In genomic region chr5:169731221-169731620, GRCh38 we compare ENCODE assay signal across 23 cellular contexts.
DNase-seq lines count a peak whose midpoint lies in the region; ATAC-seq, FAIRE-seq and TF ChIP-seq lines count a peak whose summit lies in the region.
"Had no signal": no experiment of that assay in that cellular context is flagged by ENCODE, and none has a peak within 500 bp of the region (broad histone marks: within the 10 kb centered on the region; RNA-seq: fewer than 3 reads in every experiment).

No MANE protein-coding gene starts in this region.

- H3K4me1 ChIP-seq in HepG2 (ENCODE audit: insufficient read depth, low read length): no peaks in the 10 kb centered on the region
- H3K4me1 ChIP-seq in right lobe of liver: no peaks in the 10 kb centered on the region
- no peaks in the 10 kb centered on the region for H3K4me1 ChIP-seq in CD8-positive, alpha-beta memory T cell (ENCODE audit: insufficient read depth, low read length)
- H3K4me1 ChIP-seq in K562 (replicated peaks in 1 of 2; ENCODE audit: control insufficient read depth in 2 of 2, insufficient read depth in 2 of 2, low read length in 2 of 2): no peaks in the 10 kb centered on the region; a peak in 1 of 5 replicates
- H3K4me1 ChIP-seq: BE2C had no signal

- H2AFZ ChIP-seq in HepG2 (ENCODE audit: low read length) (no peak overlapping the region), K562 (ENCODE audit: low read depth, low read length) (no peak overlapping the region)

- in situ Hi-C loops in HepG2 (cut with HindIII; ENCODE audit: extremely low pct_ligation_motif_present, low pct_unique_long_range_greater_than_20kb): no loop called here
- in situ Hi-C loops in K562 (cut with MboI): no loop called here

- TF ChIP-seq CTCF in HepG2 (CRISPR knock-in tag; IDR thresholded peaks at IDR 0.05) (no peak), right lobe of liver (IDR thresholded peaks at IDR 0.05) (no peak), K562 (IDR thresholded peaks at IDR 0.05 in 2 of 3, conservative IDR thresholded peaks at IDR 0.05 in 1 of 3; ENCODE audit: insufficient read depth in 2 of 3, low read depth in 1 of 3, low read length in 3 of 3) (no peak), osteocyte (IDR thresholded peaks at IDR 0.05) (no peak)

- no peaks in the 10 kb centered on the region for H4K20me1 ChIP-seq in HepG2 (ENCODE audit: insufficient read depth, low read length)
- no peaks in the 10 kb centered on the region for H4K20me1 ChIP-seq in K562 (replicated peaks; ENCODE audit: control insufficient read depth, insufficient read depth, low read length)

- ATAC-seq in HepG2: no peak
- ATAC-seq in right lobe of liver: no peak
- no peak for ATAC-seq in K562
- ATAC-seq in GM18909 (IDR thresholded peaks at IDR 0.05; ENCODE audit: poor library complexity, unreplicated experiment): no peak

- no peaks in the 10 kb centered on the region for H3K27me3 Mint-ChIP-seq in CD8-positive, alpha-beta memory T cell
- H3K27me3 Mint-ChIP-seq in osteocyte (ENCODE audit: unreplicated experiment): no peaks in the 10 kb centered on the region
- H3K27me3 Mint-ChIP-seq: CD4-positive, alpha-beta memory T cell had no signal

- WGBS in HepG2 (ENCODE audit: low lambda C conversion rate): 0% methylated on average over 6 of the region's 6 CpGs
- 62% methylated on average over 6 of the region's 6 CpGs for WGBS in right lobe of liver (ENCODE audit: insufficient coverage, low coverage, low lambda C conversion rate, missing lambda C conversion rate)
- WGBS in K562 (ENCODE audit: insufficient coverage, low coverage, missing lambda C conversion rate): 59% methylated on average over 6 of the region's 6 CpGs

- TF ChIP-seq RAD21 in HepG2 (CRISPR knock-in tag; IDR thresholded peaks at IDR 0.05) (no peak), K562 (CRISPR knock-in tag; conservative IDR thresholded peaks at IDR 0.05 in 1 of 2, IDR thresholded peaks at IDR 0.05 in 1 of 2) (no peak)

- H3K9me3 Mint-ChIP-seq in CD8-positive, alpha-beta memory T cell: no peaks in the 10 kb centered on the region
- no peaks in the 10 kb centered on the region for H3K9me3 Mint-ChIP-seq in osteocyte (ENCODE audit: unreplicated experiment)

- no peak overlapping the region for H3K4me3 ChIP-seq in HepG2 (replicated peaks in 1 of 3; ENCODE audit: insufficient read depth in 1 of 3, low read depth in 2 of 3, low read length in 3 of 3)
- no peak overlapping the region for H3K4me3 ChIP-seq in right lobe of liver
- H3K4me3 ChIP-seq in CD8-positive, alpha-beta memory T cell (ENCODE audit: low read length): no peak overlapping the region
- no peak overlapping the region for H3K4me3 ChIP-seq in K562
- no peak overlapping the region for H3K4me3 ChIP-seq in MG63
- H3K4me3 ChIP-seq: BLaER1 treated with 17β-estradiol and CSF1 and Interleukin-3, amounts not matched to agents 10 nM and 100 nM had no signal

- peaks cover 15 to 87% (median 37%) of the 10 kb centered on the region in 3 donors for H3K36me3 Mint-ChIP-seq in CD8-positive, alpha-beta memory T cell
- no peaks in the 10 kb centered on the region for H3K36me3 Mint-ChIP-seq in osteocyte (ENCODE audit: unreplicated experiment)

- no peaks in the 10 kb centered on the region for H3K79me2 ChIP-seq in HepG2 (ENCODE audit: insufficient read depth, low read length)
- H3K79me2 ChIP-seq in K562 (ENCODE audit: control insufficient read depth, insufficient read depth, low read length): no peaks in the 10 kb centered on the region

- H3K36me3 ChIP-seq in HepG2 (replicated peaks in 1 of 2; ENCODE audit: control insufficient read depth in 1 of 2, insufficient read depth in 2 of 2, low read length in 2 of 2): no peaks in the 10 kb centered on the region
- H3K36me3 ChIP-seq in right lobe of liver: no peaks in the 10 kb centered on the region
- peaks cover 18% of the 10 kb centered on the region for H3K36me3 ChIP-seq in CD8-positive, alpha-beta memory T cell (ENCODE audit: insufficient read depth, low read length)
- no peaks in the 10 kb centered on the region for H3K36me3 ChIP-seq in K562 (ENCODE audit: control insufficient read depth, insufficient read depth, low read length)
- no peaks in the 10 kb centered on the region for H3K36me3 ChIP-seq in MG63
- H3K36me3 ChIP-seq: BE2C had no signal

- TF ChIP-seq EP300 in HepG2 (IDR thresholded peaks at IDR 0.05; ENCODE audit: low read depth in 2 of 2, low read length in 2 of 2) (no peak), HepG2 (CRISPR knock-in tag; IDR thresholded peaks at IDR 0.05; ENCODE audit: borderline replicate concordance) (no peak), K562 (IDR thresholded peaks at IDR 0.05; ENCODE audit: low read length) (no peak)

- TF ChIP-seq POLR2A in HepG2 (IDR thresholded peaks at IDR 0.05; ENCODE audit: insufficient read depth in 1 of 2, low read depth in 2 of 2, low read length in 2 of 2) (no peak), right lobe of liver (IDR thresholded peaks at IDR 0.05) (no peak), K562 (conservative IDR thresholded peaks at IDR 0.05) (no peak)

- DNase-seq in HepG2 (ENCODE audit: low spot score) (no peak), right lobe of liver (no peak), K562 (ENCODE audit: extremely low read depth in 1 of 4, low spot score in 3 of 4) (no peak), MG63 (no peak), osteocyte (ENCODE audit: extremely low spot score, unreplicated experiment) (no peak)
- DNase-seq in CD8-positive, alpha-beta memory T cell: no peak
- DNase-seq: AML-193; BE2C; CD4-positive, alpha-beta memory T cell; DMS 273 treated with DMSO at 0.1 percent for 48 hours; DMS53; DMS79 treated with DMSO at 0.1 percent for 48 hours; GF-D8; GOT3; HCEC 1CT had no signal

- H3K9me3 ChIP-seq in HepG2 (ENCODE audit: low read length) (no peaks in the 10 kb centered on the region), right lobe of liver (no peaks in the 10 kb centered on the region), K562 (replicated peaks; ENCODE audit: control insufficient read depth, insufficient read depth, low read depth, low read length) (no peaks in the 10 kb centered on the region), MG63 (no peaks in the 10 kb centered on the region)
- H3K9me3 ChIP-seq in CD8-positive, alpha-beta memory T cell (ENCODE audit: low read length): no peaks in the 10 kb centered on the region
- H3K9me3 ChIP-seq: BE2C had no signal

- H3K4me3 Mint-ChIP-seq in CD8-positive, alpha-beta memory T cell: no peak overlapping the region
- no peak overlapping the region for H3K4me3 Mint-ChIP-seq in osteocyte (ENCODE audit: unreplicated experiment)
- H3K4me3 Mint-ChIP-seq: CD4-positive, alpha-beta memory T cell had no signal

- CTCF ChIA-PET in HepG2 (lab: Yijun Ruan, JAX; ENCODE audit: low intra/inter-chr PET ratio, low total read pairs): no interaction called here
- CTCF ChIA-PET in CD8-positive, alpha-beta memory T cell (lab: Charles Lee): no interaction called here
- CTCF ChIA-PET in K562 (lab: Yijun Ruan, JAX; ENCODE audit: low intra/inter-chr PET ratio): no interaction called here

- H3K4me2 ChIP-seq in HepG2 (ENCODE audit: low read depth, low read length) (no peak overlapping the region), K562 (ENCODE audit: insufficient read depth, low read length) (no peak overlapping the region)
- H3K4me2 ChIP-seq: BLaER1 treated with 17β-estradiol and CSF1 and Interleukin-3, amounts not matched to agents 10 nM and 100 nM had no signal

- H3K9me1 ChIP-seq in K562 (ENCODE audit: control insufficient read depth, insufficient read depth, low read length): no peaks in the 10 kb centered on the region

- intact Hi-C loops in HepG2 (cut with micrococcal nuclease; ENCODE audit: unreplicated experiment): no loop called here
- intact Hi-C loops in right lobe of liver (cut with DNase I): no loop called here
- intact Hi-C loops in K562 (cut with micrococcal nuclease): no loop called here

- FAIRE-seq in HepG2 (lab: Jason Lieb, UNC) (no peak), K562 (lab: Jason Lieb, UNC) (no peak)
- FAIRE-seq: A204.1, D721Med, GM12891, GM18507, H54 had no signal

- peaks cover 40 to 71% (median 49%) of the 10 kb centered on the region in 3 donors for H3K4me1 Mint-ChIP-seq in CD8-positive, alpha-beta memory T cell
- peaks cover 7% of the 10 kb centered on the region for H3K4me1 Mint-ChIP-seq in osteocyte (ENCODE audit: unreplicated experiment)

- peak overlapping the region in 5 of 8 donors; percentile 4 to 72 (median 33) for H3K27ac Mint-ChIP-seq in CD8-positive, alpha-beta memory T cell
- H3K27ac Mint-ChIP-seq in osteocyte (ENCODE audit: unreplicated experiment): no peak overlapping the region

- BruUV-seq in HepG2 (replicated peaks; lab: Mats Ljungman, UMichigan) (no TSS peak), K562 (replicated peaks; lab: Mats Ljungman, UMichigan) (no TSS peak)

- POLR2A ChIA-PET in HepG2 (lab: Yijun Ruan, JAX): no interaction called here
- POLR2A ChIA-PET in CD8-positive, alpha-beta memory T cell (lab: Charles Lee): no interaction called here
- POLR2A ChIA-PET in K562 (lab: Yijun Ruan, JAX): interaction anchor here (1.1 kb wide), 1 partner anchor 10 kb away, joined by 3 read pairs; no protein-coding TSS in a partner anchor

- H3K27ac ChIP-seq in HepG2 (ENCODE audit: extremely low read length, insufficient read depth, low read length) (no peak overlapping the region), right lobe of liver (no peak overlapping the region), K562 (ENCODE audit: extremely low read depth, low read depth, low read length) (no peak overlapping the region)
- no peak overlapping the region for H3K27ac ChIP-seq in CD8-positive, alpha-beta memory T cell (ENCODE audit: low read depth, low read length)
- H3K27ac ChIP-seq: 22Rv1; BLaER1 treated with 17β-estradiol and CSF1 and Interleukin-3, amounts not matched to agents 10 nM and 100 nM had no signal

- H3K9ac ChIP-seq in HepG2 (ENCODE audit: insufficient read depth, low read depth, low read length): no peak overlapping the region
- H3K9ac ChIP-seq in K562 (ENCODE audit: insufficient read depth in 1 of 2, low read depth in 2 of 2, low read length in 2 of 2): no peak overlapping the region
- H3K9ac ChIP-seq: BLaER1 treated with 17β-estradiol and CSF1 and Interleukin-3, amounts not matched to agents 10 nM and 100 nM had no signal

- H3K27me3 ChIP-seq in HepG2 (ENCODE audit: control insufficient read depth in 1 of 2, insufficient read depth in 2 of 2, low read length in 2 of 2): no peaks in the 10 kb centered on the region
- H3K27me3 ChIP-seq in right lobe of liver: no peaks in the 10 kb centered on the region
- no peaks in the 10 kb centered on the region for H3K27me3 ChIP-seq in CD8-positive, alpha-beta memory T cell (ENCODE audit: insufficient read depth, low read length, poor library complexity, severe bottlenecking)
- no peaks in the 10 kb centered on the region for H3K27me3 ChIP-seq in K562 (ENCODE audit: control insufficient read depth in 2 of 2, insufficient read depth in 2 of 2, low read length in 2 of 2)
- no peaks in the 10 kb centered on the region for H3K27me3 ChIP-seq in MG63
- H3K27me3 ChIP-seq: BE2C; BLaER1 treated with 17β-estradiol and CSF1 and Interleukin-3, amounts not matched to agents 10 nM and 100 nM had no signal

TF ChIP-seq in HepG2, 621 proteins besides CTCF, POLR2A, EP300 and RAD21 (continues in another document):
- no peak for TF ChIP-seq FOXK2 (IDR thresholded peaks at IDR 0.05)

Comparison
In these comparisons a context has a peak if more than half of its experiments do, and no peak if none do; other contexts are left out.
1. Of the 241 proteins assayed by ChIP-seq in both HepG2 and K562: peak only in HepG2: none; only in K562: ZFP36; in both: ZNF431; in neither: 239.